In genomic region chr12:52895726-52896189, GRCh38 we compare ENCODE assay signal across 16 cellular contexts.
A peak's percentile ranks its signal among the peaks of the same experiment; 100 is the strongest.
DNase-seq lines count a peak whose midpoint lies in the region; ATAC-seq lines count a peak whose summit lies in the region.
"Had no signal": no experiment of that assay in that cellular context is flagged by ENCODE, and none has a peak within 500 bp of the region (broad histone marks: within the 10 kb centered on the region; RNA-seq: fewer than 3 reads in every experiment).

No MANE protein-coding gene starts in this region.

- H3K4me1 Mint-ChIP-seq in stimulated activated effector memory CD8-positive, alpha-beta T cell treated with anti-CD3 and anti-CD28 coated beads, Interleukin-12 subunit alpha, Interleukin-12 subunit beta, amount 100 ng/mL, for 72 hours = no peaks in the 10 kb centered on the region
- H3K4me1 Mint-ChIP-seq: activated CD4-positive, alpha-beta T cell treated with anti-CD3 and anti-CD28 coated beads for 36 hours; immature natural killer cell; natural killer cell had no signal

- H3K27ac Mint-ChIP-seq in stimulated activated effector memory CD8-positive, alpha-beta T cell treated with anti-CD3 and anti-CD28 coated beads, Interleukin-12 subunit alpha, Interleukin-12 subunit beta, amount 100 ng/mL, for 72 hours = peak overlapping the region; percentile 34
- H3K27ac Mint-ChIP-seq: activated CD4-positive, alpha-beta T cell treated with anti-CD3 and anti-CD28 coated beads for 36 hours; activated T-helper 1 cell treated with anti-CD3 and anti-CD28 coated beads, Interleukin-12 subunit alpha, Interleukin-12 subunit beta, Interleukin-2, Interleukin-4 antibody, amounts not matched to agents 30 ng/mL and 10 ng/mL and 1 ng/mL, durations not matched to agents 14 hours and 24 hours and 36 hours; immature natural killer cell; natural killer cell had no signal

- H3K4me3 Mint-ChIP-seq in stimulated activated effector memory CD8-positive, alpha-beta T cell treated with anti-CD3 and anti-CD28 coated beads, Interleukin-12 subunit alpha, Interleukin-12 subunit beta, amount 100 ng/mL, for 72 hours = no peak overlapping the region
- H3K4me3 Mint-ChIP-seq: activated CD4-positive, alpha-beta T cell treated with anti-CD3 and anti-CD28 coated beads for 36 hours; activated T-helper 1 cell treated with anti-CD3 and anti-CD28 coated beads, Interleukin-12 subunit alpha, Interleukin-12 subunit beta, Interleukin-2, Interleukin-4 antibody, amounts not matched to agents 30 ng/mL and 10 ng/mL and 1 ng/mL, durations not matched to agents 14 hours and 24 hours and 36 hours; immature natural killer cell; natural killer cell had no signal

- no peaks in the 10 kb centered on the region for H3K36me3 Mint-ChIP-seq in stimulated activated effector memory CD8-positive, alpha-beta T cell treated with anti-CD3 and anti-CD28 coated beads, Interleukin-12 subunit alpha, Interleukin-12 subunit beta, amount 100 ng/mL, for 72 hours
- H3K36me3 Mint-ChIP-seq: immature natural killer cell, natural killer cell had no signal

- peak; percentile 69 for DNase-seq in NCI-H2196 treated with DMSO at 0.1 percent for 48 hours (lab: John Stamatoyannopoulos, UW; ENCODE audit: unreplicated experiment)
- DNase-seq in NCI-H2196 (lab: John Stamatoyannopoulos, UW; ENCODE audit: unreplicated experiment) = no peak
- peak; percentile 93 for DNase-seq in NCI-H69 (lab: John Stamatoyannopoulos, UW)
- DNase-seq in islet precursor cell = peak; percentile 95
- DNase-seq in stimulated activated effector memory CD8-positive, alpha-beta T cell treated with anti-CD3 and anti-CD28 coated beads, Interleukin-12 subunit alpha, Interleukin-12 subunit beta, amount 100 ng/mL, for 72 hours (ENCODE audit: low spot score in 2 of 2) = no peak
- no peak for DNase-seq in NCI-H446 treated with DMSO at 0.1 percent for 48 hours (lab: John Stamatoyannopoulos, UW)
- no peak for DNase-seq in CD1c-positive myeloid dendritic cell (ENCODE audit: extremely low spot score)
- DNase-seq: activated CD4-positive, alpha-beta T cell treated with anti-CD3 and anti-CD28 coated beads for 36 hours; anterior cingulate cortex; foreskin fibroblast; immature natural killer cell; MG63; natural killer cell had no signal

- no peaks in the 10 kb centered on the region for H3K9me3 Mint-ChIP-seq in stimulated activated effector memory CD8-positive, alpha-beta T cell treated with anti-CD3 and anti-CD28 coated beads, Interleukin-12 subunit alpha, Interleukin-12 subunit beta, amount 100 ng/mL, for 72 hours
- H3K9me3 Mint-ChIP-seq: activated T-helper 1 cell treated with anti-CD3 and anti-CD28 coated beads, Interleukin-12 subunit alpha, Interleukin-12 subunit beta, Interleukin-2, Interleukin-4 antibody, amounts not matched to agents 30 ng/mL and 10 ng/mL and 1 ng/mL, durations not matched to agents 14 hours and 24 hours and 36 hours; immature natural killer cell had no signal

- ATAC-seq in stimulated activated effector memory CD8-positive, alpha-beta T cell treated with anti-CD3 and anti-CD28 coated beads, Interleukin-12 subunit alpha, Interleukin-12 subunit beta, amount 100 ng/mL, for 72 hours = peak; percentile 45
- ATAC-seq in HG03378 (IDR thresholded peaks at IDR 0.05; ENCODE audit: unreplicated experiment) = no peak
- ATAC-seq: activated CD4-positive, alpha-beta T cell treated with anti-CD3 and anti-CD28 coated beads for 36 hours; GM12878 had no signal

Comparison
In these comparisons a context has a peak if more than half of its experiments do, and no peak if none do; other contexts are left out.
1. DNase-seq: peak in NCI-H2196 treated with DMSO at 0.1 percent for 48 hours (single experiment), NCI-H69 (single experiment) and islet precursor cell (single experiment); none in NCI-H2196 (single experiment), stimulated activated effector memory CD8-positive, alpha-beta T cell treated with anti-CD3 and anti-CD28 coated beads, Interleukin-12 subunit alpha, Interleukin-12 subunit beta, amount 100 ng/mL, for 72 hours (0 of 2), NCI-H446 treated with DMSO at 0.1 percent for 48 hours (single experiment) and CD1c-positive myeloid dendritic cell (single experiment).